In the genomic region with DNA sequence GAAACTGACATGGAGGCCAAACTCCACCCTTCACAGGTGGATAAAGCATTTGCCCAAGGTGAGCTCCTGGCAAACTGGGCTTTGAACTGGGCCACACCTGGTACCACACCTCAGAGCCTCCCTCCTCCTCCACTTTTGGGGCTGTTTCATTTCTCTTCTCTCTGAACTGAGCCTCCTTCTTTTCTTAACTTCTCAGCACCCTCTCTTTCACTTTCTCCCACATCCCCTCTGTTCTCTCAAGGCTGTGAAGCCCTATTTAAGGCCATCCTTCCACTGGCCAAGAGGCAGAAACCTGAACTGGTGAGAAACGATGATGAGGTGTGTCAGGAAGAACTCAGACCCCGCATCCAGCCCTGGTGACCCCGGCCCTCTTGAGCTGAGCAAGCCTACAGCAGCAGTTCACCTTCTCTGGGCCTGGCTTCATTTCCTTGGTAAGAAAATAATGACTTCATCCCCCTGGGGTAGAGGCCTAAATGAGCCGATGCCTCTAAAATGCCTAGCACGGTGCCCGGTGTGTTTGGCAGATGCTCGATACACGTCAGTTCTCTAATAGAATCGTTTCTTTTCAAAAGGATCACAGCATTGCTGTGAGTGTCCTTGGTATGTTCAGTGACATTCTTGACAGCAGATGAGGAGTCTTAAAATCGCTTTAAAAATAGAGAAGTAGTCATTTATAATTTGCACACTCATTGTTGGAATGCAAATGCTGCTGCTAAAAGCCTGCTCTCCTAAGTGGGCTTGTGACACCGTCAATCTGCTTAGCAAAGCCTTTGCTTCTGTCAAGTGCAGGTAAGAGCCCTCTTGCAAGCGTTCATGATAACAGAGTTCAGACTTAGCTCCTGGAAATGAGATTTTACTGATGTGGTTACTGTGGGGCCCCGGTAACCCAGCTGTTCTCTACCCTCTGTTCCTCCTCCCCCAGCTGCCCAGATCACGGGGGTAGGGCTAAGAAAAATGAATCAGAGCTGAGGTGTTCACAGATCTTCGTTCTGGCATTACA, we compare ENCODE assay signal across 7 cellular contexts.
DNase-seq lines count a peak whose midpoint lies in the region; ATAC-seq, FAIRE-seq and TF ChIP-seq lines count a peak whose summit lies in the region.

No MANE protein-coding gene starts in this region.

- H3K27me3 ChIP-seq in vagina, result no peaks in the 10 kb centered on the region

- no peaks in the 10 kb centered on the region for H3K9me3 Mint-ChIP-seq in stimulated activated effector memory CD8-positive, alpha-beta T cell treated with anti-CD3 and anti-CD28 coated beads, Interleukin-12 subunit alpha, Interleukin-12 subunit beta, amount 100 ng/mL, for 72 hours

- intact Hi-C loops in vagina (cut with DNase I), result no loop called here

- H3K36me3 Mint-ChIP-seq in stimulated activated effector memory CD8-positive, alpha-beta T cell treated with anti-CD3 and anti-CD28 coated beads, Interleukin-12 subunit alpha, Interleukin-12 subunit beta, amount 100 ng/mL, for 72 hours, result no peaks in the 10 kb centered on the region

- H3K4me1 ChIP-seq in vagina, result no peaks in the 10 kb centered on the region

- peak; percentile 73 for DNase-seq in activated CD4-positive, alpha-beta T cell treated with anti-CD3 and anti-CD28 coated beads for 48 hours
- DNase-seq in effector CD4-positive, alpha-beta T cell, result peak; percentile 33
- peak; percentile 25 to 52 for DNase-seq in stimulated activated effector memory CD8-positive, alpha-beta T cell treated with anti-CD3 and anti-CD28 coated beads, Interleukin-12 subunit alpha, Interleukin-12 subunit beta, amount 100 ng/mL, for 72 hours (ENCODE audit: low spot score in 2 of 2)
- DNase-seq in vagina (ENCODE audit: extremely low spot score in 2 of 2), result no peak
- no peak for DNase-seq in GM19239 (ENCODE audit: insufficient read length, low spot score)

- no peak overlapping the region for H3K4me3 ChIP-seq in vagina

- H3K9me3 ChIP-seq in vagina, result no peaks in the 10 kb centered on the region

- H3K4me3 Mint-ChIP-seq in stimulated activated effector memory CD8-positive, alpha-beta T cell treated with anti-CD3 and anti-CD28 coated beads, Interleukin-12 subunit alpha, Interleukin-12 subunit beta, amount 100 ng/mL, for 72 hours, result peak overlapping the region; percentile 23

- H3K27ac Mint-ChIP-seq in stimulated activated effector memory CD8-positive, alpha-beta T cell treated with anti-CD3 and anti-CD28 coated beads, Interleukin-12 subunit alpha, Interleukin-12 subunit beta, amount 100 ng/mL, for 72 hours, result no peak overlapping the region

- H3K27ac ChIP-seq in vagina, result no peak overlapping the region

- H3K36me3 ChIP-seq in vagina, result no peaks in the 10 kb centered on the region

- TF ChIP-seq POLR2A in vagina (IDR thresholded peaks at IDR 0.05), result no peak

- ATAC-seq in HG03039 (IDR thresholded peaks at IDR 0.05; ENCODE audit: unreplicated experiment) (peak; percentile 57), GM19463 (IDR thresholded peaks at IDR 0.05; ENCODE audit: unreplicated experiment) (no peak)
- ATAC-seq in stimulated activated effector memory CD8-positive, alpha-beta T cell treated with anti-CD3 and anti-CD28 coated beads, Interleukin-12 subunit alpha, Interleukin-12 subunit beta, amount 100 ng/mL, for 72 hours, result peak; percentile 94

- H3K4me1 Mint-ChIP-seq in stimulated activated effector memory CD8-positive, alpha-beta T cell treated with anti-CD3 and anti-CD28 coated beads, Interleukin-12 subunit alpha, Interleukin-12 subunit beta, amount 100 ng/mL, for 72 hours, result peaks cover 27% of the 10 kb centered on the region

- no peak for FAIRE-seq in GM19239 (lab: Jason Lieb, UNC)

- no peak for TF ChIP-seq CTCF in vagina (IDR thresholded peaks at IDR 0.05)

Comparison
In these comparisons a context has a peak if more than half of its experiments do, and no peak if none do; other contexts are left out.
1. DNase-seq: peak in activated CD4-positive, alpha-beta T cell treated with anti-CD3 and anti-CD28 coated beads for 48 hours (single experiment), effector CD4-positive, alpha-beta T cell (single experiment) and stimulated activated effector memory CD8-positive, alpha-beta T cell treated with anti-CD3 and anti-CD28 coated beads, Interleukin-12 subunit alpha, Interleukin-12 subunit beta, amount 100 ng/mL, for 72 hours (2 of 2); none in vagina (0 of 2) and GM19239 (single experiment).